22 cellular contexts compared by ENCODE assay signal in genomic region chr14:76868453-76869170, GRCh38. TPM values are rescaled to one million over a fixed set of nuclear protein-coding genes. Genes with fewer than 3 reads are reported as not detected.
A peak's percentile ranks its signal among the peaks of the same experiment; 100 is the strongest.
DNase-seq lines count a peak whose midpoint lies in the region; ATAC-seq, FAIRE-seq and TF ChIP-seq lines count a peak whose summit lies in the region.
"Had no signal": no experiment of that assay in that cellular context is flagged by ENCODE, and none has a peak within 500 bp of the region (broad histone marks: within the 10 kb centered on the region; RNA-seq: fewer than 3 reads in every experiment).

No MANE protein-coding gene starts in this region.

- no peak for FAIRE-seq in HepG2 (lab: Jason Lieb, UNC)
- FAIRE-seq: A549, GM12878, H54 had no signal

- no peak overlapping the region for H3K4me3 Mint-ChIP-seq in CD8-positive, alpha-beta T cell

- peaks cover 7% of the 10 kb centered on the region for H3K27me3 Mint-ChIP-seq in CD8-positive, alpha-beta T cell (ENCODE audit: low read depth)

- TF ChIP-seq POLR2A in HepG2 (IDR thresholded peaks at IDR 0.05; ENCODE audit: insufficient read depth in 1 of 2, low read depth in 2 of 2, low read length in 2 of 2) (no peak), right lobe of liver (IDR thresholded peaks at IDR 0.05) (no peak)

- no peak for TF ChIP-seq CTCF in HepG2 (CRISPR knock-in tag; IDR thresholded peaks at IDR 0.05)
- no peak for TF ChIP-seq CTCF in right lobe of liver (IDR thresholded peaks at IDR 0.05)
- no peak for TF ChIP-seq CTCF in CD8-positive, alpha-beta T cell (IDR thresholded peaks at IDR 0.05)

- POLR2A ChIA-PET in HepG2 (lab: Yijun Ruan, JAX): no interaction called here
- POLR2A ChIA-PET in CD8-positive, alpha-beta T cell (lab: Charles Lee): no interaction called here

- no peaks in the 10 kb centered on the region for H3K79me2 ChIP-seq in HepG2 (ENCODE audit: insufficient read depth, low read length)

- intact Hi-C loops in HepG2 (cut with micrococcal nuclease; ENCODE audit: unreplicated experiment): no loop called here
- intact Hi-C loops in right lobe of liver (cut with DNase I): no loop called here
- intact Hi-C loops in CD8-positive, alpha-beta T cell (cut with DNase I, micrococcal nuclease): no loop called here

- no peak for ATAC-seq in HepG2
- no peak for ATAC-seq in right lobe of liver
- ATAC-seq in CD8-positive, alpha-beta T cell: no peak
- no peak for ATAC-seq in HG02840 (IDR thresholded peaks at IDR 0.05; ENCODE audit: low FRiP score, unreplicated experiment)
- ATAC-seq: A549, GM12878 had no signal

- no peak overlapping the region for H3K4me3 ChIP-seq in HepG2 (replicated peaks in 1 of 3; ENCODE audit: insufficient read depth in 1 of 3, low read depth in 2 of 3, low read length in 3 of 3)
- no peak overlapping the region for H3K4me3 ChIP-seq in right lobe of liver
- H3K4me3 ChIP-seq in SJCRH30: peak overlapping the region; percentile 17; the same call in 1 of the 2 replicates
- no peak overlapping the region for H3K4me3 ChIP-seq in CD8-positive, alpha-beta T cell (ENCODE audit: low read depth, low read length)
- H3K4me3 ChIP-seq: A549, GM12878 had no signal

- H3K4me1 ChIP-seq in HepG2 (ENCODE audit: insufficient read depth, low read length) (peaks cover 5% of the 10 kb centered on the region), right lobe of liver (no peaks in the 10 kb centered on the region), SJCRH30 (peaks cover 27% of the 10 kb centered on the region)
- H3K4me1 ChIP-seq in CD8-positive, alpha-beta T cell (ENCODE audit: insufficient read depth, low read length): peaks cover 21% of the 10 kb centered on the region
- H3K4me1 ChIP-seq: A549 had no signal

- H3K27me3 ChIP-seq in HepG2 (ENCODE audit: control insufficient read depth in 1 of 2, insufficient read depth in 2 of 2, low read length in 2 of 2): peaks cover 0 to 3% of the 10 kb centered on the region in 2 experiments; a peak in 1 of 5 replicates
- no peaks in the 10 kb centered on the region for H3K27me3 ChIP-seq in right lobe of liver
- H3K27me3 ChIP-seq in SJCRH30: no peaks in the 10 kb centered on the region
- no peaks in the 10 kb centered on the region for H3K27me3 ChIP-seq in layer of hippocampus (ENCODE audit: control insufficient read depth, insufficient read depth, low read length)
- H3K27me3 ChIP-seq in CD8-positive, alpha-beta T cell (ENCODE audit: insufficient read depth, low read length): no peaks in the 10 kb centered on the region

- 39% methylated on average over 13 of the region's 29 CpGs for WGBS in HepG2 (ENCODE audit: low lambda C conversion rate)
- WGBS in right lobe of liver (ENCODE audit: insufficient coverage, low coverage, low lambda C conversion rate, missing lambda C conversion rate): 79% methylated on average over 13 of the region's 29 CpGs

- no TSS peak for BruUV-seq in HepG2 (replicated peaks; lab: Mats Ljungman, UMichigan)

- CTCF ChIA-PET in HepG2 (lab: Yijun Ruan, JAX; ENCODE audit: low intra/inter-chr PET ratio, low total read pairs): no interaction called here
- CTCF ChIA-PET in CD8-positive, alpha-beta T cell (lab: Charles Lee): interaction anchor here (0.9 to 11.1 kb wide), 6 partner anchors 8 to 225 kb away, joined by 3 to 499 read pairs (median 3); no protein-coding TSS in a partner anchor

- H3K4me2 ChIP-seq in HepG2 (ENCODE audit: low read depth, low read length): no peak overlapping the region
- H3K4me2 ChIP-seq: A549, SK-N-SH had no signal

- TF ChIP-seq EP300 in HepG2 (IDR thresholded peaks at IDR 0.05; ENCODE audit: low read depth in 2 of 2, low read length in 2 of 2) (no peak), HepG2 (CRISPR knock-in tag; IDR thresholded peaks at IDR 0.05; ENCODE audit: borderline replicate concordance) (no peak)

- H3K27ac Mint-ChIP-seq in CD8-positive, alpha-beta T cell: no peak overlapping the region

- no peaks in the 10 kb centered on the region for H3K36me3 ChIP-seq in HepG2 (replicated peaks in 1 of 2; ENCODE audit: control insufficient read depth in 1 of 2, insufficient read depth in 2 of 2, low read length in 2 of 2)
- H3K36me3 ChIP-seq in right lobe of liver: no peaks in the 10 kb centered on the region
- no peaks in the 10 kb centered on the region for H3K36me3 ChIP-seq in SJCRH30
- H3K36me3 ChIP-seq in CD8-positive, alpha-beta T cell (ENCODE audit: insufficient read depth, low read length): no peaks in the 10 kb centered on the region

- H3K9me3 Mint-ChIP-seq in CD8-positive, alpha-beta T cell: no peaks in the 10 kb centered on the region

- no peaks in the 10 kb centered on the region for H3K9me3 ChIP-seq in HepG2 (ENCODE audit: low read length)
- H3K9me3 ChIP-seq in right lobe of liver: no peaks in the 10 kb centered on the region
- no peaks in the 10 kb centered on the region for H3K9me3 ChIP-seq in SJCRH30 (replicated peaks)
- no peaks in the 10 kb centered on the region for H3K9me3 ChIP-seq in CD8-positive, alpha-beta T cell (ENCODE audit: low read length)
- H3K9me3 ChIP-seq: A549, SK-N-SH had no signal

- DNase-seq in HepG2 (ENCODE audit: low spot score) (no peak), right lobe of liver (no peak), SJCRH30 (peak; percentile 83 to 90), GM03348 (ENCODE audit: low spot score) (no peak)
- DNase-seq in CD8-positive, alpha-beta T cell: no peak
- DNase-seq: DMS 273 treated with DMSO at 0.1 percent for 48 hours, GF-D8, MM.1S, NCI-H1092 treated with DMSO at 0.1 percent for 48 hours, NCI-H146, NCI-H2029 treated with DMSO at 0.1 percent for 48 hours, SHP77, SK-N-SH had no signal

- no peak overlapping the region for H3K27ac ChIP-seq in HepG2 (ENCODE audit: extremely low read length, insufficient read depth, low read length)
- H3K27ac ChIP-seq in right lobe of liver: no peak overlapping the region
- H3K27ac ChIP-seq in SJCRH30: peak overlapping the region; percentile 9; the same call in 1 of the 2 replicates
- H3K27ac ChIP-seq in layer of hippocampus (ENCODE audit: low read depth, low read length): peak overlapping the region; percentile 7
- H3K27ac ChIP-seq in CD8-positive, alpha-beta T cell (ENCODE audit: low read depth, low read length): no peak overlapping the region
- H3K27ac ChIP-seq: A549 had no signal

- H3K36me3 Mint-ChIP-seq in CD8-positive, alpha-beta T cell: no peaks in the 10 kb centered on the region

- peaks cover 21% of the 10 kb centered on the region for H3K4me1 Mint-ChIP-seq in CD8-positive, alpha-beta T cell (ENCODE audit: low read depth)

- no peak overlapping the region for H2AFZ ChIP-seq in HepG2 (ENCODE audit: low read length)

- H3K9ac ChIP-seq in HepG2 (ENCODE audit: insufficient read depth, low read depth, low read length): no peak overlapping the region
- H3K9ac ChIP-seq: SK-N-SH had no signal

- in situ Hi-C loops in HepG2 (cut with HindIII; ENCODE audit: extremely low pct_ligation_motif_present, low pct_unique_long_range_greater_than_20kb): loop anchor here (5.0 kb wide), 1 partner anchor 204 kb away; no protein-coding TSS in a partner anchor

- H4K20me1 ChIP-seq in HepG2 (ENCODE audit: insufficient read depth, low read length): no peaks in the 10 kb centered on the region

- no peak for TF ChIP-seq RAD21 in HepG2 (CRISPR knock-in tag; IDR thresholded peaks at IDR 0.05)

RNA-seq across cellular contexts. Expression of gene LRRC74A, which starts 42.4 kb away (rescaled TPM):
- total RNA-seq in HepG2 (2016; rRNA removed; fragmentation: Illumina TruSeq; extraction: Trizol): not detected in 2 replicates
- not detected in 2 replicates for total RNA-seq in HepG2 (2016; cell fraction: cytosol; rRNA removed; fragmentation: Illumina TruSeq; extraction: Trizol; ENCODE audit: low read depth)
- not detected in 2 replicates for total RNA-seq in HepG2 (2016; cell fraction: insoluble cytoplasmic fraction; rRNA removed; fragmentation: Illumina TruSeq; extraction: Trizol)
- total RNA-seq in HepG2 (2016; cell fraction: membrane; rRNA removed; fragmentation: Illumina TruSeq; extraction: Trizol): not detected in 2 replicates
- total RNA-seq in HepG2 (2016; cell fraction: nucleus; rRNA removed; fragmentation: Illumina TruSeq; extraction: Trizol): not detected in 2 replicates
- not detected in 2 replicates for polyA plus RNA-seq in HepG2 (2011; rRNA removed)
- not detected in 2 replicates for polyA plus RNA-seq in HepG2 (2011; cell fraction: cytosol; rRNA removed)
- polyA plus RNA-seq in HepG2 (2011; cell fraction: nucleus; rRNA removed): not detected in 2 replicates
- not detected in 2 replicates for polyA plus RNA-seq in HepG2 (2012)
- polyA plus RNA-seq in HepG2 (2016; cell fraction: cytosol; fragmentation: Illumina TruSeq; extraction: Trizol; ENCODE audit: low read depth): not detected in 2 replicates
- not detected in 2 replicates for polyA plus RNA-seq in HepG2 (2016; cell fraction: insoluble cytoplasmic fraction; fragmentation: Illumina TruSeq; extraction: Trizol; ENCODE audit: low read depth)
- not detected in 2 replicates for polyA plus RNA-seq in HepG2 (2016; cell fraction: membrane; fragmentation: Illumina TruSeq; extraction: Trizol; ENCODE audit: low read depth)
- not detected in 2 replicates for polyA plus RNA-seq in HepG2 (2016; cell fraction: nucleus; fragmentation: Illumina TruSeq; extraction: Trizol; ENCODE audit: insufficient read depth, low read depth)
- not detected in 2 replicates for polyA minus RNA-seq in HepG2 (2011; rRNA and poly(A)+ RNA removed; ENCODE audit: low replicate concordance)
- not detected in 2 replicates for polyA minus RNA-seq in HepG2 (2011; cell fraction: cytosol; rRNA and poly(A)+ RNA removed)
- polyA minus RNA-seq in HepG2 (2011; cell fraction: nucleus; rRNA and poly(A)+ RNA removed): not detected in 2 replicates
- total RNA-seq in right lobe of liver: not detected
- total RNA-seq in SJCRH30 (2014; rRNA removed; shearing (Covaris generic)): not detected in 2 replicates
- total RNA-seq in CD8-positive, alpha-beta T cell: not detected
- total RNA-seq: Daoy, GM12878, LHCN-M2, NCI-H460, OCI-LY7 had no signal
- polyA plus RNA-seq: A549, GM12878, SK-N-SH had no signal

RNA-seq across cellular contexts. Expression of gene ANGEL1, which starts 55.9 kb away (rescaled TPM):
- 9.0 and 14.3 TPM in 2 replicates for total RNA-seq in HepG2 (2016; rRNA removed; fragmentation: Illumina TruSeq; extraction: Trizol)
- 2.0 and 2.3 TPM in 2 replicates for total RNA-seq in HepG2 (2016; cell fraction: cytosol; rRNA removed; fragmentation: Illumina TruSeq; extraction: Trizol; ENCODE audit: low read depth)
- total RNA-seq in HepG2 (2016; cell fraction: insoluble cytoplasmic fraction; rRNA removed; fragmentation: Illumina TruSeq; extraction: Trizol): 7.0 and 14.3 TPM in 2 replicates
- 4.2 and 4.3 TPM in 2 replicates for total RNA-seq in HepG2 (2016; cell fraction: membrane; rRNA removed; fragmentation: Illumina TruSeq; extraction: Trizol)
- 17.7 and 19.8 TPM in 2 replicates for total RNA-seq in HepG2 (2016; cell fraction: nucleus; rRNA removed; fragmentation: Illumina TruSeq; extraction: Trizol)
- polyA plus RNA-seq in HepG2 (2011; rRNA removed): 20.1 and 22.0 TPM in 2 replicates
- polyA plus RNA-seq in HepG2 (2011; cell fraction: cytosol; rRNA removed): 14.1 and 15.1 TPM in 2 replicates
- polyA plus RNA-seq in HepG2 (2011; cell fraction: nucleus; rRNA removed): 24.3 and 28.3 TPM in 2 replicates
- 9.5 and 10.1 TPM in 2 replicates for polyA plus RNA-seq in HepG2 (2012)
- polyA plus RNA-seq in HepG2 (2016; cell fraction: cytosol; fragmentation: Illumina TruSeq; extraction: Trizol; ENCODE audit: low read depth): 1.2 and 1.4 TPM in 2 replicates
- 5.4 and 6.6 TPM in 2 replicates for polyA plus RNA-seq in HepG2 (2016; cell fraction: insoluble cytoplasmic fraction; fragmentation: Illumina TruSeq; extraction: Trizol; ENCODE audit: low read depth)
- polyA plus RNA-seq in HepG2 (2016; cell fraction: membrane; fragmentation: Illumina TruSeq; extraction: Trizol; ENCODE audit: low read depth): 1.6 and 1.7 TPM in 2 replicates
- 20.3 and 21.5 TPM in 2 replicates for polyA plus RNA-seq in HepG2 (2016; cell fraction: nucleus; fragmentation: Illumina TruSeq; extraction: Trizol; ENCODE audit: insufficient read depth, low read depth)
- polyA minus RNA-seq in HepG2 (2011; rRNA and poly(A)+ RNA removed; ENCODE audit: low replicate concordance): 49.6 and 66.8 TPM in 2 replicates
- 12.2 and 12.8 TPM in 2 replicates for polyA minus RNA-seq in HepG2 (2011; cell fraction: cytosol; rRNA and poly(A)+ RNA removed)
- 26.4 and 31.6 TPM in 2 replicates for polyA minus RNA-seq in HepG2 (2011; cell fraction: nucleus; rRNA and poly(A)+ RNA removed)
- 10 to 100 TPM in 5 of 6 experiments, 1 to 10 TPM in 1; 9.3 to 17.8 (median 14.4) TPM for total RNA-seq in right lobe of liver
- total RNA-seq in SJCRH30 (2014; rRNA removed; shearing (Covaris generic)): 15.8 and 18.3 TPM in 2 replicates
- total RNA-seq in CD8-positive, alpha-beta T cell: 1 to 10 TPM; 6.4 to 6.6 TPM

Comparison
In these comparisons a context has a peak if more than half of its experiments do, and no peak if none do; other contexts are left out.
1. DNase-seq: peak in SJCRH30 (2 of 2); none in HepG2 (single experiment), right lobe of liver (0 of 3), CD8-positive, alpha-beta T cell (0 of 7) and GM03348 (single experiment).
2. H3K27ac ChIP-seq: peak in SJCRH30 (single experiment) and layer of hippocampus (single experiment); none in HepG2 (single experiment), right lobe of liver (0 of 3) and CD8-positive, alpha-beta T cell (single experiment).